ENCODE assay signal across 1 cellular context in the genomic region with DNA sequence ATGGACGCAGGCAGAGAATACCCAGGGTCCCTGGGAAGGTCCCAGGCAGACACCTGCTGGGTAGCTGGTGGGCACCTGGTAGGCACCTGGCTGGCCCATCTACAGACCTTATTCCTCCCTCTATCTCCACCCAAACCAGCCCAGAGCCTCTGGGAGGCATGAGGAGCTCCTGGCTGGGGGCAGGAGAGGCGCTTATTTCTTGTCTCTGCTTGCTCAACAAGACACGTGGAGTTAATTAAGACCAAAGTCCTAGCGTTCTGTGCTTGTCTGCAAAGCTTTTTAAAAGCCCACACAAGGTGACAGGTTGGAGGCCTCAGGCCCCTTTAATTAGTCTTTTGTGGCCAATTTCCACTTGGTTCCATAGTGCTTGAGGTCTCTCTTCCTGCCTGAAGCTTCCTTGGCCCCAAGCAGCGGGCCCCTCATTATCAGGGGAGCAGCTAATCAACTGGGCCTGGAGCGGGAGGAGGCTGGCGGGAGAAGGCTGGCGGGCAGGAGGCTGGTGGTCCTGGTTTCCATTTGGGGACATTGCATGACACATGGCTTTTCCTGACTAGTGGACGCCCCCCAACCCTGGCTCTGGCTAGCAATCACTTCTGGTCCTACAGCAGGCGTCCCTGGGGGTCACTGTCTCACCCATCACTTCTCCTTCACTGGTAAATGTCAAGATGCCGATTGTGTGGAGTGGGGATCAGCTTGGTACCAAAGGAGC.
TF ChIP-seq lines count a peak whose summit lies in the region.

No MANE protein-coding gene starts in this region.

TF ChIP-seq in IMR-90, 13 proteins besides CTCF, POLR2A, EP300 and RAD21 (continued from another document):
- TF ChIP-seq, protein P1, sequence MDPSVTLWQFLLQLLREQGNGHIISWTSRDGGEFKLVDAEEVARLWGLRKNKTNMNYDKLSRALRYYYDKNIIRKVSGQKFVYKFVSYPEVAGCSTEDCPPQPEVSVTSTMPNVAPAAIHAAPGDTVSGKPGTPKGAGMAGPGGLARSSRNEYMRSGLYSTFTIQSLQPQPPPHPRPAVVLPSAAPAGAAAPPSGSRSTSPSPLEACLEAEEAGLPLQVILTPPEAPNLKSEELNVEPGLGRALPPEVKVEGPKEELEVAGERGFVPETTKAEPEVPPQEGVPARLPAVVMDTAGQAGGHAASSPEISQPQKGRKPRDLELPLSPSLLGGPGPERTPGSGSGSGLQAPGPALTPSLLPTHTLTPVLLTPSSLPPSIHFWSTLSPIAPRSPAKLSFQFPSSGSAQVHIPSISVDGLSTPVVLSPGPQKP (IDR thresholded peaks at IDR 0.05; ENCODE audit: borderline replicate concordance, low read depth, low read length) = no peak
- TF ChIP-seq MAZ (IDR thresholded peaks at IDR 0.05; ENCODE audit: borderline replicate concordance, low read depth, low read length) (no peak), MXI1 (IDR thresholded peaks at IDR 0.05; ENCODE audit: borderline replicate concordance, low read depth, low read length) (no peak), BHLHE40 (IDR thresholded peaks at IDR 0.05; ENCODE audit: low read depth, low read length) (no peak), NFE2L2 (IDR thresholded peaks at IDR 0.05; ENCODE audit: low read depth, low read length) (no peak), CEBPB (IDR thresholded peaks at IDR 0.05; ENCODE audit: low read depth, low read length) (no peak)
TF ChIP-seq in IMR-90: peak in this region for 0.
